2 cellular contexts compared by ENCODE assay signal in the genomic region with DNA sequence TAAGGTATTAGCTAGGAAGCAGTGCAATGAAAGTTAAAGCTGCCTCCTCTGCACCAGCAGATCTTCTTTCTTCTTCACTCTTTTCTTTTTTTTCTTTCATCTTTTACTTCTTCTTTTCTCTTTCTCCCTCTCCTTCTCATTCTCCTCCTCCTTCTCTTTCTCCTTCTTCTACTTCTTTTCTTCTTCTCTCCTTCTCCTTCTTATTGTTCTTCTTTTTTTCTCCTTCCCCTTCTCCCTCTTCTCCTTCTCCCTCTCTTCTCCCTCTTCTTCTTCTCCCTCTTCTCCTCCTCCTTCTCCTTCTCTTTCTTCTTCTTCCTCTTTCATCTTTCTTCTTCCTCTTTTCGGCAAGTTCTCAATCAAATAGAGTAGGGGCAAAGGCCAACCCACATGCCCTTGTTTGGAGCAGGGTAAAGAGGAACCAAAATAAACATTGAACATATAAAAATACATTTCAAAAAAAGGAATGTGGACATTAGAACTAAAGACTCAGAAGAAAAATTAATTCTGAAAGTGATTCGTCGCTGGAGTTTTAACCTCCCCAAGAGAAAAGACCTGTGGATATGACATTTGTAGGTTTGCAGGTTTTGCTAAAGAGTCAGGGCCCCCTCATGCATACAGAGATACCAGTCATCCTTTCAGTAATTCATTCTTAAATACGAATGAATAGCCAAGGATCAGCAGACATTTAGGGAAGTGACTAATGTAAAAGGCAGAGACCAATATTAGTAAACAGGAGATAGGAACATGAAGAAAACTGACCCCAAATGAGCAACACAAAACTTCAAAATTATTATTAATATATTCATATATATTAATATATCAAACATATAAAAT.
TF ChIP-seq lines count a peak whose summit lies in the region.

No MANE protein-coding gene starts in this region.

TF ChIP-seq in SK-N-SH, 30 proteins besides CTCF, POLR2A, EP300 and RAD21 (continued from another document):
- TF ChIP-seq SMC3 (IDR thresholded peaks at IDR 0.05; ENCODE audit: low read depth, low read length), result no peak
- TF ChIP-seq RXRA (IDR thresholded peaks at IDR 0.05; ENCODE audit: borderline replicate concordance, low read depth), result no peak
- no peak for TF ChIP-seq RCOR1 (IDR thresholded peaks at IDR 0.05; ENCODE audit: low read length)
- no peak for TF ChIP-seq ELF1 (IDR thresholded peaks at IDR 0.05)
- TF ChIP-seq, protein P1, sequence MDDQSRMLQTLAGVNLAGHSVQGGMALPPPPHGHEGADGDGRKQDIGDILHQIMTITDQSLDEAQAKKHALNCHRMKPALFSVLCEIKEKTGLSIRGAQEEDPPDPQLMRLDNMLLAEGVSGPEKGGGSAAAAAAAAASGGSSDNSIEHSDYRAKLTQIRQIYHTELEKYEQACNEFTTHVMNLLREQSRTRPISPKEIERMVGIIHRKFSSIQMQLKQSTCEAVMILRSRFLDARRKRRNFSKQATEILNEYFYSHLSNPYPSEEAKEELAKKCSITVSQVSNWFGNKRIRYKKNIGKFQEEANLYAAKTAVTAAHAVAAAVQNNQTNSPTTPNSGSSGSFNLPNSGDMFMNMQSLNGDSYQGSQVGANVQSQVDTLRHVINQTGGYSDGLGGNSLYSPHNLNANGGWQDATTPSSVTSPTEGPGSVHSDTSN (IDR thresholded peaks at IDR 0.05), result no peak
- no peak for TF ChIP-seq MEF2A (IDR thresholded peaks at IDR 0.05; ENCODE audit: borderline replicate concordance, low read depth)
- no peak for TF ChIP-seq FOSL2 (IDR thresholded peaks at IDR 0.05; ENCODE audit: borderline replicate concordance, low read depth)
- no peak for TF ChIP-seq NRF1 (IDR thresholded peaks at IDR 0.05; ENCODE audit: low read depth, low read length)
- TF ChIP-seq FOXJ3 (CRISPR knock-in tag; IDR thresholded peaks at IDR 0.05), result no peak
- no peak for TF ChIP-seq YY1 (IDR thresholded peaks at IDR 0.05; ENCODE audit: low read depth)
- TF ChIP-seq RFX5 (IDR thresholded peaks at IDR 0.05; ENCODE audit: low read length), result no peak
- no peak for TF ChIP-seq JUND (IDR thresholded peaks at IDR 0.05)

TF ChIP-seq in SK-N-SH treated with all-trans-retinoic acid at 6 μM for 48 hours, 23 proteins besides CTCF, POLR2A, EP300 and RAD21 (continued from another document):
- no peak for TF ChIP-seq CREB5 (CRISPR knock-in tag; IDR thresholded peaks at IDR 0.05; ENCODE audit: low read depth)
- no peak for TF ChIP-seq SNAI2 (CRISPR knock-in tag; IDR thresholded peaks at IDR 0.05)
- no peak for TF ChIP-seq ZC3H10 (CRISPR knock-in tag; IDR thresholded peaks at IDR 0.05)
- no peak for TF ChIP-seq ZNF70 (CRISPR knock-in tag; IDR thresholded peaks at IDR 0.05)
- no peak for TF ChIP-seq TCF4 (CRISPR knock-in tag; IDR thresholded peaks at IDR 0.05; ENCODE audit: borderline replicate concordance)
- TF ChIP-seq RARB (CRISPR knock-in tag; IDR thresholded peaks at IDR 0.05), result no peak
- TF ChIP-seq, protein P2, sequence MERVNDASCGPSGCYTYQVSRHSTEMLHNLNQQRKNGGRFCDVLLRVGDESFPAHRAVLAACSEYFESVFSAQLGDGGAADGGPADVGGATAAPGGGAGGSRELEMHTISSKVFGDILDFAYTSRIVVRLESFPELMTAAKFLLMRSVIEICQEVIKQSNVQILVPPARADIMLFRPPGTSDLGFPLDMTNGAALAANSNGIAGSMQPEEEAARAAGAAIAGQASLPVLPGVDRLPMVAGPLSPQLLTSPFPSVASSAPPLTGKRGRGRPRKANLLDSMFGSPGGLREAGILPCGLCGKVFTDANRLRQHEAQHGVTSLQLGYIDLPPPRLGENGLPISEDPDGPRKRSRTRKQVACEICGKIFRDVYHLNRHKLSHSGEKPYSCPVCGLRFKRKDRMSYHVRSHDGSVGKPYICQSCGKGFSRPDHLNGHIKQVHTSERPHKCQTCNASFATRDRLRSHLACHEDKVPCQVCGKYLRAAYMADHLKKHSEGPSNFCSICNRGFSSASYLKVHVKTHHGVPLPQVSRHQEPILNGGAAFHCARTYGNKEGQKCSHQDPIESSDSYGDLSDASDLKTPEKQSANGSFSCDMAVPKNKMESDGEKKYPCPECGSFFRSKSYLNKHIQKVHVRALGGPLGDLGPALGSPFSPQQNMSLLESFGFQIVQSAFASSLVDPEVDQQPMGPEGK (CRISPR knock-in tag; IDR thresholded peaks at IDR 0.05; ENCODE audit: borderline replicate concordance), result no peak
- TF ChIP-seq PPARA (CRISPR knock-in tag; IDR thresholded peaks at IDR 0.05; ENCODE audit: borderline replicate concordance), result no peak
- TF ChIP-seq ISL1 (CRISPR knock-in tag; IDR thresholded peaks at IDR 0.05), result no peak
- TF ChIP-seq, protein P3, sequence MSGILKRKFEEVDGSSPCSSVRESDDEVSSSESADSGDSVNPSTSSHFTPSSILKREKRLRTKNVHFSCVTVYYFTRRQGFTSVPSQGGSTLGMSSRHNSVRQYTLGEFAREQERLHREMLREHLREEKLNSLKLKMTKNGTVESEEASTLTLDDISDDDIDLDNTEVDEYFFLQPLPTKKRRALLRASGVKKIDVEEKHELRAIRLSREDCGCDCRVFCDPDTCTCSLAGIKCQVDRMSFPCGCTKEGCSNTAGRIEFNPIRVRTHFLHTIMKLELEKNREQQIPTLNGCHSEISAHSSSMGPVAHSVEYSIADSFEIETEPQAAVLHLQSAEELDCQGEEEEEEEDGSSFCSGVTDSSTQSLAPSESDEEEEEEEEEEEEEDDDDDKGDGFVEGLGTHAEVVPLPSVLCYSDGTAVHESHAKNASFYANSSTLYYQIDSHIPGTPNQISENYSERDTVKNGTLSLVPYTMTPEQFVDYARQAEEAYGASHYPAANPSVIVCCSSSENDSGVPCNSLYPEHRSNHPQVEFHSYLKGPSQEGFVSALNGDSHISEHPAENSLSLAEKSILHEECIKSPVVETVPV (CRISPR knock-in tag; IDR thresholded peaks at IDR 0.05), result no peak
